19 cellular contexts compared by ENCODE assay signal in the genomic region with DNA sequence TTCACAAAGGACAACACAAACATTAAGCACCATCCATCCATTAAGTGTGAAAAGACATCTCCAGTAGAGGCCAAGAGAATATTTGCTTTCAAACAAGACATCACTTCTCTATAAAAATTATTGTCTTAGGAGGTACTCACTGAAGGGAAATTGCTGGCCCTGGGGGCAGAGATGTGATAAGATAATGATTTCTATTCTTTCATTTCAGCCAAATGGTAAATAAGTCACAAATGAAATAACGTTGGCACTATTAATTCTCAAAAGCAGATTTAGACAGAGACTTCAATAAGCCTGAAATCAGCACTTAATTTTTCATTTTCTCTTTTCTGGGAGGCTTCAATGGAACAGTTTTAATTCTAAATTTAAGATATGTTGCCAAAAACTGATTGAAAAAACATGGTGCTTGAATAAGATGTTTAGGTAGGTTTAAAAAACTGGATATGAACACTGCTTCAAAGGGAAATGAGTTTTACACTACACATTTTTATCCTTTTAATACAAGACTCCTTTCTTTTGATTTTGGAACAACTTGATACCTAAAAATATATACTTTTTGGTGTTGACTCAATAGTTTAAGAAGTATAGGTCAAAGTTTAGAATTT.
DNase-seq lines count a peak whose midpoint lies in the region; ATAC-seq and TF ChIP-seq lines count a peak whose summit lies in the region.
"Had no signal": no experiment of that assay in that cellular context is flagged by ENCODE, and none has a peak within 500 bp of the region (broad histone marks: within the 10 kb centered on the region; RNA-seq: fewer than 3 reads in every experiment).

No MANE protein-coding gene starts in this region.

- H3K4me1 Mint-ChIP-seq in WTC11: peaks cover 49% of the 10 kb centered on the region

- CTCF ChIA-PET in WTC11 (lab: Charles Lee): no interaction called here

- H3K4me1 ChIP-seq in aorta (ENCODE audit: control insufficient read depth in 1 of 2, insufficient read depth in 2 of 2, low read length in 2 of 2): peaks cover 0 to 3% of the 10 kb centered on the region in 2 donors
- H3K4me1 ChIP-seq: SJCRH30 had no signal

- H3K27me3 Mint-ChIP-seq in WTC11 (ENCODE audit: low read depth): no peaks in the 10 kb centered on the region

- no peak for TF ChIP-seq CTCF in WTC11 (IDR thresholded peaks at IDR 0.05)
- TF ChIP-seq CTCF in fibroblast of the aortic adventitia (IDR thresholded peaks at IDR 0.05; ENCODE audit: insufficient read depth, low read length): no peak
- no peak for TF ChIP-seq CTCF in coronary artery (IDR thresholded peaks at IDR 0.05)

- intact Hi-C loops in aorta (cut with DNase I): no loop called here

- H3K36me3 Mint-ChIP-seq in WTC11: no peaks in the 10 kb centered on the region
- H3K36me3 Mint-ChIP-seq: CD8-positive, alpha-beta T cell had no signal

- no peaks in the 10 kb centered on the region for H3K9me3 Mint-ChIP-seq in WTC11
- H3K9me3 Mint-ChIP-seq: CD8-positive, alpha-beta T cell had no signal

- ATAC-seq in WTC11: no peak
- peak; percentile 60 for ATAC-seq in aorta (ENCODE audit: low FRiP score)
- ATAC-seq in GM19452 (IDR thresholded peaks at IDR 0.05; ENCODE audit: unreplicated experiment): no peak
- ATAC-seq: CD8-positive, alpha-beta T cell; HepG2; PC-3 had no signal

- H3K9me3 ChIP-seq in aorta (ENCODE audit: control insufficient read depth, low read length): no peaks in the 10 kb centered on the region
- H3K9me3 ChIP-seq: MG63, SJCRH30 had no signal

- 0 out of 2 replicates have a peak overlapping the region, but pooled peaks have one; percentile 7 for H3K27ac Mint-ChIP-seq in WTC11
- H3K27ac Mint-ChIP-seq: CD8-positive, alpha-beta T cell had no signal

- no peaks in the 10 kb centered on the region for H3K36me3 ChIP-seq in aorta (ENCODE audit: control insufficient read depth in 1 of 2, insufficient read depth in 2 of 2, low read length in 1 of 2)
- H3K36me3 ChIP-seq: MG63, SJCRH30 had no signal

- H3K4me3 ChIP-seq in fibroblast of the aortic adventitia (ENCODE audit: low read depth, low read length) (no peak overlapping the region), aorta (ENCODE audit: low read length in 2 of 2) (no peak overlapping the region), coronary artery (no peak overlapping the region)
- H3K4me3 ChIP-seq: MG63, SJCRH30 had no signal

- H3K4me3 Mint-ChIP-seq in WTC11: no peak overlapping the region
- H3K4me3 Mint-ChIP-seq: CD8-positive, alpha-beta T cell had no signal

- WGBS in aorta, 2 donors: 11 to 15% methylated on average over 1 of the region's 1 CpG

- H3K27ac ChIP-seq in aorta (ENCODE audit: low read depth in 1 of 2, low read length in 2 of 2) (no peak overlapping the region), coronary artery (no peak overlapping the region)
- H3K27ac ChIP-seq: 22Rv1, KMS-11, SJCRH30 had no signal

- POLR2A ChIA-PET in WTC11 (lab: Charles Lee): no interaction called here

- peak; percentile 29 to 45 for DNase-seq in NCI-H2081 (lab: John Stamatoyannopoulos, UW)
- DNase-seq in NCI-H2081 treated with DMSO at 0.1 percent for 48 hours (lab: John Stamatoyannopoulos, UW): no peak
- no peak for DNase-seq in WTC11 (ENCODE audit: low spot score)
- peak; percentile 51 for DNase-seq in fibroblast of the aortic adventitia (ENCODE audit: low read depth)
- DNase-seq in aorta: no peak
- DNase-seq in Kasumi-1 (lab: John Stamatoyannopoulos, UW): no peak
- no peak for DNase-seq in coronary artery (ENCODE audit: low spot score)
- DNase-seq: CD8-positive, alpha-beta T cell; DMS79 treated with DMSO at 0.1 percent for 48 hours; MG63; NCI-H1092 treated with DMSO at 0.1 percent for 48 hours; NCI-H187; NCI-H774; PC-3; SJCRH30 had no signal

- H3K27me3 ChIP-seq in aorta (ENCODE audit: control insufficient read depth in 1 of 2, insufficient read depth in 2 of 2, low read length in 1 of 2): no peaks in the 10 kb centered on the region
- H3K27me3 ChIP-seq: MG63, SJCRH30 had no signal

TF ChIP-seq in WTC11, 78 proteins besides CTCF, POLR2A, EP300 and RAD21 (continues in another document):
- TF ChIP-seq ELF4 (CRISPR knock-in tag; IDR thresholded peaks at IDR 0.05; ENCODE audit: low read depth) (no peak), NFATC4 (CRISPR knock-in tag; IDR thresholded peaks at IDR 0.05) (no peak), ETV6 (CRISPR knock-in tag; IDR thresholded peaks at IDR 0.05) (no peak), NR2C2 (CRISPR knock-in tag; IDR thresholded peaks at IDR 0.05) (no peak), NFYB (CRISPR knock-in tag; conservative IDR thresholded peaks at IDR 0.05; ENCODE audit: low read depth) (no peak), SMAD4 (CRISPR knock-in tag; IDR thresholded peaks at IDR 0.05) (no peak), ZNF416 (CRISPR knock-in tag; IDR thresholded peaks at IDR 0.05) (no peak), ZNF263 (CRISPR knock-in tag; IDR thresholded peaks at IDR 0.05; ENCODE audit: low read depth) (no peak), NR3C1 (CRISPR knock-in tag; conservative IDR thresholded peaks at IDR 0.05; ENCODE audit: low read depth) (no peak), JAZF1 (CRISPR knock-in tag; IDR thresholded peaks at IDR 0.05) (no peak)
- TF ChIP-seq, protein P1, sequence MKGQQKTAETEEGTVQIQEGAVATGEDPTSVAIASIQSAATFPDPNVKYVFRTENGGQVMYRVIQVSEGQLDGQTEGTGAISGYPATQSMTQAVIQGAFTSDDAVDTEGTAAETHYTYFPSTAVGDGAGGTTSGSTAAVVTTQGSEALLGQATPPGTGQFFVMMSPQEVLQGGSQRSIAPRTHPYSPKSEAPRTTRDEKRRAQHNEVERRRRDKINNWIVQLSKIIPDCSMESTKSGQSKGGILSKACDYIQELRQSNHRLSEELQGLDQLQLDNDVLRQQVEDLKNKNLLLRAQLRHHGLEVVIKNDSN (CRISPR knock-in tag; IDR thresholded peaks at IDR 0.05): no peak
- TF ChIP-seq, protein P2, sequence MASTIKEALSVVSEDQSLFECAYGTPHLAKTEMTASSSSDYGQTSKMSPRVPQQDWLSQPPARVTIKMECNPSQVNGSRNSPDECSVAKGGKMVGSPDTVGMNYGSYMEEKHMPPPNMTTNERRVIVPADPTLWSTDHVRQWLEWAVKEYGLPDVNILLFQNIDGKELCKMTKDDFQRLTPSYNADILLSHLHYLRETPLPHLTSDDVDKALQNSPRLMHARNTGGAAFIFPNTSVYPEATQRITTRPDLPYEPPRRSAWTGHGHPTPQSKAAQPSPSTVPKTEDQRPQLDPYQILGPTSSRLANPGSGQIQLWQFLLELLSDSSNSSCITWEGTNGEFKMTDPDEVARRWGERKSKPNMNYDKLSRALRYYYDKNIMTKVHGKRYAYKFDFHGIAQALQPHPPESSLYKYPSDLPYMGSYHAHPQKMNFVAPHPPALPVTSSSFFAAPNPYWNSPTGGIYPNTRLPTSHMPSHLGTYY (CRISPR knock-in tag; IDR thresholded peaks at IDR 0.05): no peak
- TF ChIP-seq, protein P3, sequence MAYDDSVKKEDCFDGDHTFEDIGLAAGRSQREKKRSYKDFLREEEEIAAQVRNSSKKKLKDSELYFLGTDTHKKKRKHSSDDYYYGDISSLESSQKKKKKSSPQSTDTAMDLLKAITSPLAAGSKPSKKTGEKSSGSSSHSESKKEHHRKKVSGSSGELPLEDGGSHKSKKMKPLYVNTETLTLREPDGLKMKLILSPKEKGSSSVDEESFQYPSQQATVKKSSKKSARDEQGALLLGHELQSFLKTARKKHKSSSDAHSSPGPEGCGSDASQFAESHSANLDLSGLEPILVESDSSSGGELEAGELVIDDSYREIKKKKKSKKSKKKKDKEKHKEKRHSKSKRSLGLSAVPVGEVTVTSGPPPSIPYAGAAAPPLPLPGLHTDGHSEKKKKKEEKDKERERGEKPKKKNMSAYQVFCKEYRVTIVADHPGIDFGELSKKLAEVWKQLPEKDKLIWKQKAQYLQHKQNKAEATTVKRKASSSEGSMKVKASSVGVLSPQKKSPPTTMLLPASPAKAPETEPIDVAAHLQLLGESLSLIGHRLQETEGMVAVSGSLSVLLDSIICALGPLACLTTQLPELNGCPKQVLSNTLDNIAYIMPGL (CRISPR knock-in tag; IDR thresholded peaks at IDR 0.05): no peak
- TF ChIP-seq, protein P4, sequence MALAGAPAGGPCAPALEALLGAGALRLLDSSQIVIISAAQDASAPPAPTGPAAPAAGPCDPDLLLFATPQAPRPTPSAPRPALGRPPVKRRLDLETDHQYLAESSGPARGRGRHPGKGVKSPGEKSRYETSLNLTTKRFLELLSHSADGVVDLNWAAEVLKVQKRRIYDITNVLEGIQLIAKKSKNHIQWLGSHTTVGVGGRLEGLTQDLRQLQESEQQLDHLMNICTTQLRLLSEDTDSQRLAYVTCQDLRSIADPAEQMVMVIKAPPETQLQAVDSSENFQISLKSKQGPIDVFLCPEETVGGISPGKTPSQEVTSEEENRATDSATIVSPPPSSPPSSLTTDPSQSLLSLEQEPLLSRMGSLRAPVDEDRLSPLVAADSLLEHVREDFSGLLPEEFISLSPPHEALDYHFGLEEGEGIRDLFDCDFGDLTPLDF (CRISPR knock-in tag; IDR thresholded peaks at IDR 0.05): no peak

Comparison
In these comparisons a context has a peak if more than half of its experiments do, and no peak if none do; other contexts are left out.
1. DNase-seq: peak in NCI-H2081 (2 of 2) and fibroblast of the aortic adventitia (single experiment); none in NCI-H2081 treated with DMSO at 0.1 percent for 48 hours (single experiment), WTC11 (single experiment), aorta (0 of 2), Kasumi-1 (0 of 2) and coronary artery (single experiment).